12 cellular contexts compared by ENCODE assay signal in the genomic region with DNA sequence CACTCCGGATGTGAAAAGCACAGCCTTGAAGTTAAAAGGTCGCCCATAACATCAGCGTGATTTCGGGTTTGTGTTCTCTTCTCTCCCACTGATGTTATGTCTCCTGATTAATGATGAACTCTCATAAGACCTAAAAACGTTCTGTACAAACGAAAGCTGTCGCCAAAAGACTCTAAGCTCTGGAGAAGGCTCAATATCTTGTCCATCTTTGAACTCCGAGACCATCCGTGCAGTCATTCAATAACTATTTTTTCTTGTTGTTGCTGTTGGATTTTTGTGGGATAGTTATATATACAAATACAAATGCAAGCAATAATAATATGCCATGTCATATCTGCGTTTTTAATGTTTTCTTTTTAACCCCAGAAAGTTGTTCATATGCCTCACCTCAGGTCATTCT.
DNase-seq lines count a peak whose midpoint lies in the region; ATAC-seq and TF ChIP-seq lines count a peak whose summit lies in the region.
"Had no signal": no experiment of that assay in that cellular context is flagged by ENCODE, and none has a peak within 500 bp of the region (broad histone marks: within the 10 kb centered on the region; RNA-seq: fewer than 3 reads in every experiment).

No MANE protein-coding gene starts in this region.

- 63 to 67% methylated on average over 8 to 9 of the region's 10 CpGs for WGBS in endodermal cell (ENCODE audit: insufficient coverage in 1 of 2, insufficient read length in 1 of 2), 2 experiments

- ATAC-seq in GM21528 (IDR thresholded peaks at IDR 0.05; ENCODE audit: low FRiP score, unreplicated experiment) = no peak

- H3K27ac Mint-ChIP-seq in endodermal cell (no peak overlapping the region), type B pancreatic cell (no peak overlapping the region), progenitor cell of endocrine pancreas (no peak overlapping the region)
- H3K27ac Mint-ChIP-seq: activated CD4-positive, alpha-beta T cell treated with anti-CD3 and anti-CD28 coated beads, Interleukin-2, amount 10 ng/mL, durations not matched to agents 24 days and 14 days; activated naive CD8-positive, alpha-beta T cell treated with anti-CD3 and anti-CD28 coated beads for 36 hours had no signal

- H3K36me3 Mint-ChIP-seq in endodermal cell (ENCODE audit: low read depth) = no peaks in the 10 kb centered on the region
- H3K36me3 Mint-ChIP-seq in type B pancreatic cell = no peaks in the 10 kb centered on the region
- H3K36me3 Mint-ChIP-seq in progenitor cell of endocrine pancreas (ENCODE audit: insufficient read depth) = no peaks in the 10 kb centered on the region
- H3K36me3 Mint-ChIP-seq: activated naive CD8-positive, alpha-beta T cell treated with anti-CD3 and anti-CD28 coated beads for 36 hours; naive B cell had no signal

- H3K27me3 Mint-ChIP-seq in endodermal cell (ENCODE audit: insufficient read depth) = peaks cover 14% of the 10 kb centered on the region
- H3K27me3 Mint-ChIP-seq in type B pancreatic cell = peaks cover 7% of the 10 kb centered on the region
- peaks cover 12% of the 10 kb centered on the region for H3K27me3 Mint-ChIP-seq in progenitor cell of endocrine pancreas
- H3K27me3 Mint-ChIP-seq: activated CD4-positive, alpha-beta T cell treated with anti-CD3 and anti-CD28 coated beads, Interleukin-2, amount 10 ng/mL, durations not matched to agents 24 days and 14 days had no signal

- DNase-seq in NCI-H146 treated with DMSO at 0.1 percent for 48 hours (lab: John Stamatoyannopoulos, UW; ENCODE audit: unreplicated experiment) = peak; percentile 33
- no peak for DNase-seq in NCI-H146 (lab: John Stamatoyannopoulos, UW)
- DNase-seq in endodermal cell = no peak
- DNase-seq in type B pancreatic cell (ENCODE audit: extremely low spot score, unreplicated experiment) = no peak
- DNase-seq in progenitor cell of endocrine pancreas (ENCODE audit: low spot score, unreplicated experiment) = no peak
- DNase-seq in HuH-7.5 (ENCODE audit: low spot score) = no peak
- DNase-seq: activated CD4-positive, alpha-beta T cell treated with anti-CD3 and anti-CD28 coated beads, Interleukin-2, amount 10 ng/mL, durations not matched to agents 24 days and 14 days; activated naive CD8-positive, alpha-beta T cell treated with anti-CD3 and anti-CD28 coated beads for 36 hours had no signal

- H3K9me3 ChIP-seq in endodermal cell (ENCODE audit: control insufficient read depth, low read length) (no peaks in the 10 kb centered on the region), muscle layer of duodenum (ENCODE audit: control insufficient read depth in 1 of 2, low read length in 2 of 2) (no peaks in the 10 kb centered on the region)

- no peak overlapping the region for H3K9ac ChIP-seq in endodermal cell (ENCODE audit: extremely low read depth, low read length, poor library complexity, severe bottlenecking)

- H3K27ac ChIP-seq in endodermal cell (ENCODE audit: low read depth, low read length) = peak overlapping the region; percentile 93
- H3K27ac ChIP-seq in muscle layer of duodenum (ENCODE audit: low read length) = peak overlapping the region; percentile 78
- H3K27ac ChIP-seq: 22Rv1 had no signal

- H3K4me3 ChIP-seq in endodermal cell (ENCODE audit: low read length) (no peak overlapping the region), muscle layer of duodenum (ENCODE audit: low read depth in 1 of 2, low read length in 2 of 2) (peak overlapping the region; percentile 45 to 52)

- TF ChIP-seq CTCF in endodermal cell (conservative IDR thresholded peaks at IDR 0.05) (no peak), type B pancreatic cell (conservative IDR thresholded peaks at IDR 0.05) (no peak), progenitor cell of endocrine pancreas (IDR thresholded peaks at IDR 0.05; ENCODE audit: unreplicated experiment) (no peak)

- H3K27me3 ChIP-seq in endodermal cell (ENCODE audit: control insufficient read depth, insufficient read depth, low read length, poor library complexity, severe bottlenecking) = peaks cover 12% of the 10 kb centered on the region
- H3K27me3 ChIP-seq in muscle layer of duodenum (ENCODE audit: low read depth, low read length) = no peaks in the 10 kb centered on the region

- H3K4me3 Mint-ChIP-seq in endodermal cell = peak overlapping the region; percentile 48
- peak overlapping the region; percentile 74 for H3K4me3 Mint-ChIP-seq in type B pancreatic cell
- no peak overlapping the region for H3K4me3 Mint-ChIP-seq in progenitor cell of endocrine pancreas (ENCODE audit: low read depth)
- H3K4me3 Mint-ChIP-seq: activated CD4-positive, alpha-beta T cell treated with anti-CD3 and anti-CD28 coated beads, Interleukin-2, amount 10 ng/mL, durations not matched to agents 24 days and 14 days; activated naive CD8-positive, alpha-beta T cell treated with anti-CD3 and anti-CD28 coated beads for 36 hours had no signal

- H3K4me1 Mint-ChIP-seq in endodermal cell = peaks cover 20% of the 10 kb centered on the region
- H3K4me1 Mint-ChIP-seq in type B pancreatic cell (ENCODE audit: unreplicated experiment) = peaks cover 30% of the 10 kb centered on the region
- H3K4me1 Mint-ChIP-seq in progenitor cell of endocrine pancreas (ENCODE audit: low read depth) = peaks cover 17% of the 10 kb centered on the region
- H3K4me1 Mint-ChIP-seq: activated CD4-positive, alpha-beta T cell treated with anti-CD3 and anti-CD28 coated beads, Interleukin-2, amount 10 ng/mL, durations not matched to agents 24 days and 14 days; activated naive CD8-positive, alpha-beta T cell treated with anti-CD3 and anti-CD28 coated beads for 36 hours had no signal

- peaks cover 4% of the 10 kb centered on the region for H3K4me1 ChIP-seq in endodermal cell (ENCODE audit: control insufficient read depth, insufficient read depth, low read length)
- peaks cover 0 to 4% of the 10 kb centered on the region in 2 donors for H3K4me1 ChIP-seq in muscle layer of duodenum (ENCODE audit: control insufficient read depth in 1 of 2, insufficient read depth in 2 of 2, low read length in 2 of 2)

- H3K9me3 Mint-ChIP-seq in endodermal cell (no peaks in the 10 kb centered on the region), type B pancreatic cell (peaks cover 5% of the 10 kb centered on the region), progenitor cell of endocrine pancreas (ENCODE audit: low read depth) (no peaks in the 10 kb centered on the region)
- H3K9me3 Mint-ChIP-seq: activated CD4-positive, alpha-beta T cell treated with anti-CD3 and anti-CD28 coated beads, Interleukin-2, amount 10 ng/mL, durations not matched to agents 24 days and 14 days; activated naive CD8-positive, alpha-beta T cell treated with anti-CD3 and anti-CD28 coated beads for 36 hours; naive B cell had no signal

- H3K36me3 ChIP-seq in endodermal cell (ENCODE audit: control insufficient read depth, insufficient read depth, low read length) (no peaks in the 10 kb centered on the region), muscle layer of duodenum (ENCODE audit: control insufficient read depth in 1 of 2, insufficient read depth in 2 of 2, low read length in 2 of 2) (no peaks in the 10 kb centered on the region)
